Comparison of ENCODE assay signal across 17 cellular contexts in the genomic region with DNA sequence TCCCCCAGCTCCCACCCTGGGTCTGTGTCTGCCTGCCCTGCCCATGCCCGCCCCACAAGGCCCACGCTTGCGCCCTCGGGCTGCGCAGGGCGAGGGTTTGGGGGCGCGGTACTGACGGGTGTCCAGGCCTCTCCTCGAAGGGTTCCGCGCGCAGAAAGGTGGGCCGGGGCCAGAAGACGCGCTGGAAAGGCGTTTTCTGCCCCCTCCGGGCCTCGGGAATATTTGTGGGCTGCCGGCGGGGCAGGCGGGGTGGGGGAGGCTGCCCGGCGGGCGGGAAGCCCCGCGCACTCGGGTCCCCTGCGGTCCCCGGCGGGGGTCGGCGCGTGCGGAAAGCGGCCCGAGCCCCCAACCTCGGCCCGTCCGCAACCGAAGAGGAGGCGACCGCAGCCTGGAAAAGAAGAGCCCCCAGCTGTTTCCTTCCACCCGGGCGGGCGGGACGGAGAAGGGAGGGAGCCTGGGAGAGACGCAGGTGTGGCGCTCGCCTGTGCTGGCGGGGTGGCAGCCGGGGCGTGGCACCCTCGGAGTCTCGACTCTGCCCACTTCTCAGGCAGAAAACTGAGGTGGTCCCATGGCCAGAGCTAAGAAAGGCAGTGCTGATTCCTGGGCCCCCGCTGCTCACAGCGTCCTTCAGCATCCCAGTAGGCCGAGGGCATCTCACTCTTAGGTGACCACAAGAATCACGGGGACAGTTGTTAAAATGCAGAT. TPM values are rescaled to one million over a fixed set of nuclear protein-coding genes. Genes with fewer than 3 reads are reported as not detected.
DNase-seq lines count a peak whose midpoint lies in the region; ATAC-seq and TF ChIP-seq lines count a peak whose summit lies in the region.
"Had no signal": no experiment of that assay in that cellular context is flagged by ENCODE, and none has a peak within 500 bp of the region (broad histone marks: within the 10 kb centered on the region; RNA-seq: fewer than 3 reads in every experiment).

No MANE protein-coding gene starts in this region.

- peaks cover 9% of the 10 kb centered on the region for H3K27me3 ChIP-seq in colonic mucosa
- H3K27me3 ChIP-seq in left lung, result peaks cover 5 to 33% of the 10 kb centered on the region in 2 donors
- peaks cover 5 to 47% (median 20%) of the 10 kb centered on the region in 7 donors for H3K27me3 ChIP-seq in spleen (replicated peaks in 1 of 7)
- H3K27me3 ChIP-seq: right lobe of liver, vagina had no signal

- H3K9ac ChIP-seq in colonic mucosa (ENCODE audit: low read depth in 2 of 2, low read length in 2 of 2), result no peak overlapping the region
- H3K9ac ChIP-seq: SK-N-SH had no signal

- TF ChIP-seq CTCF in colonic mucosa (IDR thresholded peaks at IDR 0.05) (no peak), left lung (IDR thresholded peaks at IDR 0.05) (no peak), spleen (IDR thresholded peaks at IDR 0.05 in 8 of 11, conservative IDR thresholded peaks at IDR 0.05 in 3 of 11) (no peak)

- peak overlapping the region; percentile 35 for H3K4me3 ChIP-seq in colonic mucosa
- H3K4me3 ChIP-seq in left lung, result peak overlapping the region; percentile 6 to 33
- peak overlapping the region in 1 of 8 donors; percentile 28 for H3K4me3 ChIP-seq in spleen
- H3K4me3 ChIP-seq: A549, right lobe of liver had no signal

- DNase-seq in NCI-H2227 (lab: John Stamatoyannopoulos, UW; ENCODE audit: unreplicated experiment) (peak; percentile 18), NCI-H2227 treated with DMSO at 0.1 percent for 48 hours (lab: John Stamatoyannopoulos, UW) (no peak), colonic mucosa (no peak), left lung (no peak), spleen (peak; percentile 65), NCI-H187 (lab: John Stamatoyannopoulos, UW) (no peak)
- DNase-seq in activated effector memory CD4-positive, alpha-beta T cell treated with Interleukin-2 at 50 U/mL for 16 hours, result no peak
- DNase-seq: activated effector memory CD4-positive, alpha-beta T cell treated with anti-CD3 and anti-CD28 coated beads, Interleukin-2, amount 50 U/mL, for 16 hours; CD8-positive, alpha-beta memory T cell; naive thymus-derived CD4-positive, alpha-beta T cell; NCI-H446; right lobe of liver; SK-N-SH had no signal

- H3K36me3 ChIP-seq in colonic mucosa (no peaks in the 10 kb centered on the region), left lung (no peaks in the 10 kb centered on the region), spleen (no peaks in the 10 kb centered on the region)
- H3K36me3 ChIP-seq: right lobe of liver, vagina had no signal

- WGBS in spleen, 5 donors, result 8 to 18% (median 12%) methylated on average over 12 to 59 of the region's 59 CpGs

- ATAC-seq in left lung (peak; percentile 22), HG03571 (IDR thresholded peaks at IDR 0.05; ENCODE audit: unreplicated experiment) (no peak)
- ATAC-seq: A549; naive thymus-derived CD4-positive, alpha-beta T cell; right lobe of liver; stimulated activated memory B cell treated with anti-CD40 and anti-IgM and Interleukin-4, amounts not matched to agents 10 μg/mL and 1 μg/mL and 100 μg/mL, for 72 hours had no signal

- H3K27ac ChIP-seq in colonic mucosa (no peak overlapping the region), left lung (no peak overlapping the region), spleen (no peak overlapping the region)
- H3K27ac ChIP-seq: A549, right lobe of liver, vagina had no signal

- H3K9me3 ChIP-seq in colonic mucosa (no peaks in the 10 kb centered on the region), left lung (no peaks in the 10 kb centered on the region), spleen (no peaks in the 10 kb centered on the region)
- H3K9me3 ChIP-seq: A549, right lobe of liver, SK-N-SH, vagina had no signal

- H3K4me1 ChIP-seq in colonic mucosa (no peaks in the 10 kb centered on the region), left lung (peaks cover 0 to 10% of the 10 kb centered on the region in 2 donors), spleen (peaks cover 0 to 15% (median 5%) of the 10 kb centered on the region in 6 donors)
- H3K4me1 ChIP-seq: A549 had no signal

- no peak for TF ChIP-seq POLR2A in spleen (IDR thresholded peaks at IDR 0.05)

- intact Hi-C loops in colonic mucosa (cut with DNase I) (no loop called here), left lung (cut with DNase I) (no loop called here), spleen (cut with DNase I; ENCODE audit: low total_unique reads) (loop anchor here (10.0 kb wide), 1 partner anchor 427 kb away; no protein-coding TSS in a partner anchor)

RNA-seq across cellular contexts. Expression of a gene that starts 59.0 kb away (rescaled TPM):
- total RNA-seq in colonic mucosa (10 to 100 TPM; 34.4 to 41.6 TPM), left lung (10 to 100 TPM; 27.1 to 35.6 TPM), spleen (10 to 100 TPM; 37.6 to 51.8 (median 44.0) TPM)
- 10 to 100 TPM; 28.4 to 36.8 (median 29.5) TPM for polyA plus RNA-seq in spleen

RNA-seq across cellular contexts. Expression of a gene that starts 59.2 kb away (rescaled TPM):
- total RNA-seq in colonic mucosa (1 to 10 TPM; 2.2 to 2.8 TPM), left lung (1 to 10 TPM; 1.4 to 2.9 TPM), spleen (1 to 10 TPM; 2.9 to 5.6 (median 4.5) TPM)
- 1 to 10 TPM in 2 of 3 donors, under 1 TPM in 1; 0.35 to 1.3 (median 1.1) TPM for polyA plus RNA-seq in spleen

Comparison
In these comparisons a context has a peak if more than half of its experiments do, and no peak if none do; other contexts are left out.
1. DNase-seq: peak in NCI-H2227 (single experiment) and spleen (single experiment); none in NCI-H2227 treated with DMSO at 0.1 percent for 48 hours (single experiment), colonic mucosa (single experiment), left lung (0 of 2), NCI-H187 (0 of 2) and activated effector memory CD4-positive, alpha-beta T cell treated with Interleukin-2 at 50 U/mL for 16 hours (single experiment).